In genomic region chr5:112351225-112351624, GRCh38 we compare ENCODE assay signal across 21 cellular contexts.
"Had no signal": no experiment of that assay in that cellular context is flagged by ENCODE, and none has a peak within 500 bp of the region (broad histone marks: within the 10 kb centered on the region; RNA-seq: fewer than 3 reads in every experiment).

No MANE protein-coding gene starts in this region.

- H3K4me3 ChIP-seq: K562, SJSA1, SK-N-MC had no signal

- H3K4me1 ChIP-seq: SJSA1 had no signal

- H3K9me3 ChIP-seq: SJSA1 had no signal

- DNase-seq: Kasumi-1, MM.1S, NCI-H1092 treated with DMSO at 0.1 percent for 48 hours, NCI-H1436, NCI-H187, NCI-H2029, NCI-H2081 treated with DMSO at 0.1 percent for 48 hours, NCI-H2171, NCI-H345, NCI-H446 treated with DMSO at 0.1 percent for 48 hours, NCI-H510A treated with DMSO at 0.1 percent for 48 hours, NCI-H526 treated with DMSO at 0.1 percent for 48 hours, NCI-H774, Right ventricle myocardium superior, RPMI8226, SIG-M5 had no signal

- H3K27ac ChIP-seq: HL-60, KMS-11, SJSA1, SK-N-MC had no signal

- H3K9ac ChIP-seq: KMS-11 had no signal

- ATAC-seq: K562 had no signal

- H3K36me3 ChIP-seq: SJSA1 had no signal
